In the genomic region with DNA sequence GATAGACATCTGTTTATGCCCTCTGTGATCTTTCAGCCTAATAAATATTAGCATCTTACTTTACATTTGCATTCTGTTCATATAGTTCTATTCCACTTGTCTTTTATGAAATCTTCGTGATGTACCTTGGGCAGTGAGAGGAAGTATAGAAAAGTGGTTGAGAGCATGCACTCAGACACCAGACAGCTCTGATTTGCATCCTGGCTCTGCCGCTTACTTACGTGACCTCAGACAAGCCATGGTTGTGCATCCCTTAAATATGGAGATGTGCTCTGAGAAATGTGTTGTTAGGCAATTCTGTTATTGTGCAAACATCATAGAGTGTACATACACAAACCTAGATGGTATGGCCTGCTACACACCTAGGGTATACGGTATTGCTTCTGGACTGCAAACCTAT, we compare ENCODE assay signal across 28 cellular contexts.
"Had no signal": no experiment of that assay in that cellular context is flagged by ENCODE, and none has a peak within 500 bp of the region (broad histone marks: within the 10 kb centered on the region; RNA-seq: fewer than 3 reads in every experiment).

No MANE protein-coding gene starts in this region.

- H3K9me3 Mint-ChIP-seq: activated T-cell treated with anti-CD3 and anti-CD28 coated beads, Interleukin-2, amount 50 U/mL, for 4 hours; activated T-helper 2 cell treated with anti-CD3 and anti-CD28 coated beads, Interferon-gamma antibody, Interleukin-2, Interleukin-4, amounts not matched to agents 10 μg/mL and 5 μg/mL and 100 μg/mL, durations not matched to agents 14 hours and 24 hours and 36 hours; central memory CD8-positive, alpha-beta T cell; effector memory CD8-positive, alpha-beta T cell; neural crest cell; T-cell had no signal

- H3K36me3 Mint-ChIP-seq: activated naive CD8-positive, alpha-beta T cell; T-cell had no signal

- H3K36me3 ChIP-seq: adrenal gland, breast epithelium, esophagus squamous epithelium, gastrocnemius medialis, heart left ventricle, upper lobe of left lung had no signal

- H3K4me1 ChIP-seq: adrenal gland, gastrocnemius medialis had no signal

- H3K4me3 ChIP-seq: adrenal gland, breast epithelium, esophagus squamous epithelium, gastrocnemius medialis, heart left ventricle, testis, upper lobe of left lung had no signal

- H3K4me1 Mint-ChIP-seq: neural crest cell had no signal

- ATAC-seq: activated T-cell treated with anti-CD3 and anti-CD28 coated beads, Interleukin-2, amount 50 U/mL, for 4 hours; effector memory CD8-positive, alpha-beta T cell; gastrocnemius medialis; heart left ventricle; left colon; sciatic nerve; T-cell had no signal

- H3K27me3 Mint-ChIP-seq: activated naive CD8-positive, alpha-beta T cell; central memory CD8-positive, alpha-beta T cell; T-cell had no signal

- H3K27me3 ChIP-seq: breast epithelium, gastrocnemius medialis, testis, upper lobe of left lung had no signal

- H3K9me3 ChIP-seq: adrenal gland, breast epithelium, esophagus squamous epithelium, gastrocnemius medialis, heart left ventricle, testis, upper lobe of left lung had no signal

- H3K27ac Mint-ChIP-seq: activated T-helper 2 cell treated with anti-CD3 and anti-CD28 coated beads, Interferon-gamma antibody, Interleukin-2, Interleukin-4, amounts not matched to agents 10 μg/mL and 5 μg/mL and 100 μg/mL, durations not matched to agents 14 hours and 24 hours and 36 hours; effector memory CD8-positive, alpha-beta T cell had no signal

- H3K27ac ChIP-seq: adrenal gland, breast epithelium, esophagus squamous epithelium, gastrocnemius medialis, heart left ventricle, testis, upper lobe of left lung had no signal

- DNase-seq: activated CD4-positive, alpha-beta T cell treated with anti-CD3 and anti-CD28 coated beads for 4 hours; activated CD4-positive, alpha-beta T cell treated with anti-CD3 and anti-CD28 coated beads, Interleukin-2, amount 50 U/mL, for 48 hours; activated CD4-positive, CD25-positive, alpha-beta regulatory T cell; activated CD8-positive, alpha-beta memory T cell treated with anti-CD3 and anti-CD28 coated beads, Interleukin-2, amount 50 U/mL, for 48 hours; activated naive CD4-positive, alpha-beta T cell; activated T-cell treated with anti-CD3 and anti-CD28 coated beads, Interleukin-2, amount 50 U/mL, for 4 hours; adrenal gland; effector memory CD8-positive, alpha-beta T cell; esophagus squamous epithelium; gastrocnemius medialis; heart left ventricle; left colon; mesenchymal stem cell; occipital lobe; posterior cingulate gyrus; small intestine; stimulated activated CD4-positive, alpha-beta T cell treated with anti-CD3 and anti-CD28 coated beads, Interleukin-15, amount 100 ng/mL, for 24 hours; stimulated activated CD8-positive, alpha-beta memory T cell treated with anti-CD3 and anti-CD28 coated beads, Interleukin-4, amount 100 ng/mL, for 48 hours; stimulated activated naive CD4-positive, alpha-beta T cell; T-cell; testis; upper lobe of left lung had no signal

- H3K4me3 Mint-ChIP-seq: activated naive CD8-positive, alpha-beta T cell; activated T-cell treated with anti-CD3 and anti-CD28 coated beads, Interleukin-2, amount 50 U/mL, for 4 hours; central memory CD8-positive, alpha-beta T cell; effector memory CD8-positive, alpha-beta T cell; neural crest cell had no signal
